Comparison of ENCODE assay signal across 9 cellular contexts in the genomic region with DNA sequence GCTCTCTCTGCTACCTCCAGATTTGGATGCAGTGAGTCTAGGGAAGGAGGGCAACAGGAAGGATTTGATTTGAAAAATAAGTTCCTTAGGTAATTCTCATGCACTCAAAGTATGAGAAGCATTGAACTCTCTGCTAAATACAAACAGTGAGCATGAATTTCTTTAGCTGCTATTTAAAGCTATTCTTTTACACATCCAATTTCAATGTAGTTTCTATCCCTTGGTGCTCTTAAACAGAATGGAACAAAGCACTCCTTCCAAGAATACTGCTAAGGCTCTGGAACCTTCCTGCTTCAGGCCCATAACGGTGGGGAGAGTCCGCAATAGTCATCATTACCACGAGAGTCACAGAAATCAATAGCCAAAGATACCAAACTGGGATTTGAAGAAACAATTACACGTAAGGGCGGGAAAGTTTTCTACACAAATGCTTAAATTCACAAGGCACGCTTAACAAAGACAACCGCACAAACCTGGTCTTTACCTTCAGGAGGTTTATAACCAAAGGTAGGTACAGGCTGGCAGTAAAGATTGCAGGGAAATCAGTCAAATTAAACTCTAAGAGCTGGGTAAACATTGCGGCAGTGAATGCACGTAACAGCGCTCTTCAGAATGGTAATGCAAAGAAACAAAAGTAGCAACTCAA.
DNase-seq lines count a peak whose midpoint lies in the region; ATAC-seq and TF ChIP-seq lines count a peak whose summit lies in the region.
"Had no signal": no experiment of that assay in that cellular context is flagged by ENCODE, and none has a peak within 500 bp of the region (broad histone marks: within the 10 kb centered on the region; RNA-seq: fewer than 3 reads in every experiment).

No MANE protein-coding gene starts in this region.

- H3K36me3 ChIP-seq in left lung = no peaks in the 10 kb centered on the region

- TF ChIP-seq CTCF in WI38 (IDR thresholded peaks at IDR 0.05; ENCODE audit: low read depth, low read length) (no peak), left lung (IDR thresholded peaks at IDR 0.05) (no peak)

- H3K27ac ChIP-seq in left lung = peak overlapping the region; percentile 91 to 95
- peak overlapping the region; percentile 44 for H3K27ac ChIP-seq in temporal lobe (ENCODE audit: low read depth, low read length)

- peaks cover 5% of the 10 kb centered on the region for H3K27me3 Mint-ChIP-seq in activated CD8-positive, alpha-beta memory T cell treated with anti-CD3 and anti-CD28 coated beads, Interleukin-2, amount 10 ng/mL, durations not matched to agents 7 days and 5 days

- no peaks in the 10 kb centered on the region for H3K9me3 ChIP-seq in left lung

- DNase-seq in activated CD8-positive, alpha-beta memory T cell treated with anti-CD3 and anti-CD28 coated beads, Interleukin-2, amount 10 ng/mL, durations not matched to agents 7 days and 5 days = no peak
- no peak for DNase-seq in activated CD8-positive, alpha-beta memory T cell treated with anti-CD3 and anti-CD28 coated beads, Interleukin-2, amount 50 U/mL, for 48 hours
- no peak for DNase-seq in left lung
- no peak for DNase-seq in ecto neural progenitor cell (ENCODE audit: low spot score)
- DNase-seq: CD8-positive, alpha-beta T cell had no signal

- CTCF ChIA-PET in activated CD8-positive, alpha-beta memory T cell treated with anti-CD3 and anti-CD28 coated beads, Interleukin-2, amount 10 ng/mL, durations not matched to agents 7 days and 5 days (lab: Charles Lee) = interaction anchor here (1.0 to 1.6 kb wide), 3 partner anchors 201 to 281 kb away, joined by 3 to 7 read pairs (median 3); no protein-coding TSS in a partner anchor

- H3K4me1 Mint-ChIP-seq in activated CD8-positive, alpha-beta memory T cell treated with anti-CD3 and anti-CD28 coated beads, Interleukin-2, amount 10 ng/mL, durations not matched to agents 7 days and 5 days = peaks cover 25% of the 10 kb centered on the region

- H3K4me3 Mint-ChIP-seq in activated CD8-positive, alpha-beta memory T cell treated with anti-CD3 and anti-CD28 coated beads, Interleukin-2, amount 10 ng/mL, durations not matched to agents 7 days and 5 days = peak overlapping the region; percentile 11
- H3K4me3 Mint-ChIP-seq: CD8-positive, alpha-beta T cell had no signal

- peaks cover 15 to 66% of the 10 kb centered on the region in 2 donors for H3K4me1 ChIP-seq in left lung

- H3K9me3 Mint-ChIP-seq in activated CD8-positive, alpha-beta memory T cell treated with anti-CD3 and anti-CD28 coated beads, Interleukin-2, amount 10 ng/mL, durations not matched to agents 7 days and 5 days (ENCODE audit: low read depth) = no peaks in the 10 kb centered on the region
- H3K9me3 Mint-ChIP-seq: CD8-positive, alpha-beta T cell had no signal

- intact Hi-C loops in left lung (cut with DNase I) = no loop called here

- no peak overlapping the region for H3K27ac Mint-ChIP-seq in activated CD8-positive, alpha-beta memory T cell treated with anti-CD3 and anti-CD28 coated beads, Interleukin-2, amount 10 ng/mL, durations not matched to agents 7 days and 5 days
- H3K27ac Mint-ChIP-seq: CD8-positive, alpha-beta T cell had no signal

- H3K4me3 ChIP-seq in WI38 (ENCODE audit: low read depth, low read length) (peak overlapping the region; percentile 63), left lung (peak overlapping the region; percentile 39 to 54)

- no peaks in the 10 kb centered on the region for H3K27me3 ChIP-seq in left lung

- no peak for ATAC-seq in activated CD8-positive, alpha-beta memory T cell treated with anti-CD3 and anti-CD28 coated beads, Interleukin-2, amount 10 ng/mL, durations not matched to agents 7 days and 5 days
- ATAC-seq in left lung (peak; percentile 11), GM21528 (IDR thresholded peaks at IDR 0.05; ENCODE audit: low FRiP score, unreplicated experiment) (no peak), GM19397 (IDR thresholded peaks at IDR 0.05; ENCODE audit: unreplicated experiment) (no peak)
- ATAC-seq: CD8-positive, alpha-beta T cell had no signal

- H3K36me3 Mint-ChIP-seq in activated CD8-positive, alpha-beta memory T cell treated with anti-CD3 and anti-CD28 coated beads, Interleukin-2, amount 10 ng/mL, durations not matched to agents 7 days and 5 days = no peaks in the 10 kb centered on the region
- H3K36me3 Mint-ChIP-seq: CD8-positive, alpha-beta T cell had no signal
